27 cellular contexts compared by ENCODE assay signal in the genomic region with DNA sequence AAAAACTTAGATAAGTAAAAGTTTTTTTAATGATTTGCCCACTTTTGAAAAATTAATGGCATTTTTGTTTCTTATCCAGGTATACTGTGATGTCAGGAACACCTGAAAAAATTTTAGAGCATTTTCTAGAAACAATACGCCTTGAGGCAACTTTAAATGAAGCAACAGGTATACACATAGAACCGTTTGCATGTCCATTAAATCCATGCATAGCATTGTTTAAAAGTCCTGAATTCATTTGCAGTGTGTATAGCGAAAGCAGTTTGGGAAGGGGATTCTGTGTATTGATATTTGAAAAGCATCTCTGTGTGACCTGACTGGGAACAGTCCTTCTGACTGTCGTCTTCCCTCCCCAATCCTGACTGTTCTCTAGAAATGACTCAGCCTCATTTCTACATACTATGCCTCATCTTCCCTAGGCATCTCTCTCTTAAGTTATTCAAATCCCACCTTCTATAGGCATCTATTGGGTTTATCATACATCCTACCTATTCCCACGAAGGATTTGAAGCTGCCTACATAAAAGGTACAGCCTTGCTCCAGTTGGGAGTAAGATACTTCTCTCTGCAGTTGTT.
DNase-seq lines count a peak whose midpoint lies in the region; ATAC-seq and TF ChIP-seq lines count a peak whose summit lies in the region.
"Had no signal": no experiment of that assay in that cellular context is flagged by ENCODE, and none has a peak within 500 bp of the region (broad histone marks: within the 10 kb centered on the region; RNA-seq: fewer than 3 reads in every experiment).

No MANE protein-coding gene starts in this region.

- H3K27ac ChIP-seq in SK-N-SH (ENCODE audit: low read depth in 2 of 2, low read length in 1 of 2) (no peak overlapping the region; a peak in 2 of 4 replicates), RWPE1 (no peak overlapping the region), epithelial cell of prostate (peak overlapping the region; percentile 26)
- no peak overlapping the region for H3K27ac ChIP-seq in CD8-positive, alpha-beta memory T cell (ENCODE audit: low read depth, low read length)
- H3K27ac ChIP-seq: 22Rv1, BLaER1, pancreas, upper lobe of right lung had no signal

- H3K4me1 ChIP-seq in SK-N-SH (ENCODE audit: control insufficient read depth in 1 of 2, insufficient read depth in 2 of 2, low read depth in 1 of 2, low read length in 1 of 2): no peaks in the 10 kb centered on the region; a peak in 2 of 4 replicates
- H3K4me1 ChIP-seq in CD8-positive, alpha-beta memory T cell (ENCODE audit: insufficient read depth, low read length): no peaks in the 10 kb centered on the region
- H3K4me1 ChIP-seq: BLaER1, pancreas, Peyer's patch had no signal

- H3K9ac ChIP-seq in SK-N-SH: no peak overlapping the region
- H3K9ac ChIP-seq: BLaER1 had no signal

- peaks cover 10 to 28% of the 10 kb centered on the region in 2 donors for H3K27me3 Mint-ChIP-seq in CD8-positive, alpha-beta memory T cell

- H3K79me2 ChIP-seq in SK-N-SH (ENCODE audit: insufficient read depth): no peaks in the 10 kb centered on the region

- H3K4me1 Mint-ChIP-seq in stimulated activated effector memory CD8-positive, alpha-beta T cell treated with anti-CD3 and anti-CD28 coated beads, Interleukin-12 subunit alpha, Interleukin-12 subunit beta, amount 100 ng/mL, for 72 hours: no peaks in the 10 kb centered on the region
- H3K4me1 Mint-ChIP-seq in CD8-positive, alpha-beta memory T cell: no peaks in the 10 kb centered on the region
- H3K4me1 Mint-ChIP-seq: activated naive CD8-positive, alpha-beta T cell treated with anti-CD3 and anti-CD28 coated beads, Interleukin-2, amount 50 U/mL, for 24 hours; immature natural killer cell; natural killer cell had no signal

- H3K4me3 Mint-ChIP-seq in stimulated activated effector memory CD8-positive, alpha-beta T cell treated with anti-CD3 and anti-CD28 coated beads, Interleukin-12 subunit alpha, Interleukin-12 subunit beta, amount 100 ng/mL, for 72 hours: no peak overlapping the region
- H3K4me3 Mint-ChIP-seq in CD8-positive, alpha-beta memory T cell: no peak overlapping the region
- H3K4me3 Mint-ChIP-seq: activated naive CD8-positive, alpha-beta T cell treated with anti-CD3 and anti-CD28 coated beads, Interleukin-2, amount 50 U/mL, for 24 hours; GM23338; immature natural killer cell; natural killer cell; stimulated activated naive CD8-positive, alpha-beta T cell treated with anti-CD3 and anti-CD28 coated beads, Interleukin-15, Interleukin-2, amounts not matched to agents 100 ng/mL and 50 ng/mL, for 24 hours had no signal

- H3K9me2 ChIP-seq in SK-N-SH: no peaks in the 10 kb centered on the region

- H3K36me3 ChIP-seq in SK-N-SH (replicated peaks in 1 of 2; ENCODE audit: control insufficient read depth in 1 of 2, insufficient read depth in 2 of 2, low read length in 1 of 2): no peaks in the 10 kb centered on the region
- no peaks in the 10 kb centered on the region for H3K36me3 ChIP-seq in CD8-positive, alpha-beta memory T cell (ENCODE audit: insufficient read depth, low read length)
- H3K36me3 ChIP-seq: BLaER1, pancreas, Peyer's patch, upper lobe of right lung had no signal

- no peak for TF ChIP-seq CTCF in SK-N-SH (IDR thresholded peaks at IDR 0.05)
- TF ChIP-seq CTCF in RWPE1 (conservative IDR thresholded peaks at IDR 0.05; ENCODE audit: low read depth): no peak

- no peak for DNase-seq in SK-N-SH
- DNase-seq in RWPE1 (ENCODE audit: low spot score): peak; percentile 38
- DNase-seq in epithelial cell of prostate (ENCODE audit: low read depth, low spot score): no peak
- no peak for DNase-seq in stimulated activated effector memory CD8-positive, alpha-beta T cell treated with anti-CD3 and anti-CD28 coated beads, Interleukin-12 subunit alpha, Interleukin-12 subunit beta, amount 100 ng/mL, for 72 hours (ENCODE audit: low spot score in 2 of 2)
- no peak for DNase-seq in CD8-positive, alpha-beta memory T cell
- no peak for DNase-seq in foreskin melanocyte
- DNase-seq: activated CD4-positive, alpha-beta T cell treated with anti-CD3 and anti-CD28 coated beads for 48 hours; activated CD8-positive, alpha-beta memory T cell treated with anti-CD3 and anti-CD28 coated beads, Interleukin-2, amount 50 U/mL, for 4 hours; activated effector memory CD4-positive, alpha-beta T cell treated with Interleukin-2 at 50 U/mL for 16 hours; activated naive CD8-positive, alpha-beta T cell treated with anti-CD3 and anti-CD28 coated beads, Interleukin-2, amount 50 U/mL, for 24 hours; effector CD8-positive, alpha-beta T cell; GF-D8; immature natural killer cell; natural killer cell; NCI-H1436 treated with DMSO at 0.1 percent for 48 hours; Peyer's patch; stimulated activated CD4-positive, alpha-beta T cell treated with anti-CD3 and anti-CD28 coated beads, Interleukin-2, amount 100 ng/mL, for 24 hours; upper lobe of right lung had no signal

- no peak overlapping the region for H3K4me2 ChIP-seq in SK-N-SH
- H3K4me2 ChIP-seq: BLaER1, GM23338 had no signal

- H3K36me3 Mint-ChIP-seq in stimulated activated effector memory CD8-positive, alpha-beta T cell treated with anti-CD3 and anti-CD28 coated beads, Interleukin-12 subunit alpha, Interleukin-12 subunit beta, amount 100 ng/mL, for 72 hours: no peaks in the 10 kb centered on the region
- no peaks in the 10 kb centered on the region for H3K36me3 Mint-ChIP-seq in CD8-positive, alpha-beta memory T cell
- H3K36me3 Mint-ChIP-seq: immature natural killer cell, natural killer cell had no signal

- H3K4me3 ChIP-seq in SK-N-SH (ENCODE audit: low read depth in 2 of 2, low read length in 1 of 2): no peak overlapping the region
- no peak overlapping the region for H3K4me3 ChIP-seq in CD8-positive, alpha-beta memory T cell (ENCODE audit: low read length)
- H3K4me3 ChIP-seq: BLaER1, GM12878, GM23338, heart right ventricle, pancreas, Peyer's patch, upper lobe of right lung had no signal

- no peak for TF ChIP-seq RAD21 in SK-N-SH (IDR thresholded peaks at IDR 0.05; ENCODE audit: low read length)

- POLR2A ChIA-PET in SK-N-SH (lab: Yijun Ruan, JAX): no interaction called here
- POLR2A ChIA-PET in RWPE1 (lab: Yijun Ruan, JAX; ENCODE audit: low non-redundant PET): no interaction called here
- POLR2A ChIA-PET in CD8-positive, alpha-beta memory T cell (lab: Charles Lee): no interaction called here

- CTCF ChIA-PET in SK-N-SH (lab: Yijun Ruan, JAX): interaction anchor here (1.1 kb wide), 1 partner anchor 183 kb away, joined by 3 read pairs; no protein-coding TSS in a partner anchor
- CTCF ChIA-PET in RWPE1 (lab: Yijun Ruan, JAX): interaction anchor here (0.6 kb wide), 1 partner anchor 728 kb away, joined by 4 read pairs; no protein-coding TSS in a partner anchor
- CTCF ChIA-PET in CD8-positive, alpha-beta memory T cell (lab: Charles Lee): no interaction called here

- H4K20me1 ChIP-seq in SK-N-SH (ENCODE audit: insufficient read depth): no peaks in the 10 kb centered on the region
- H4K20me1 ChIP-seq: BLaER1 had no signal

- H3F3A ChIP-seq in SK-N-SH (replicated peaks; ENCODE audit: insufficient read depth): no peaks in the 10 kb centered on the region

- no peak overlapping the region for H3K27ac Mint-ChIP-seq in stimulated activated effector memory CD8-positive, alpha-beta T cell treated with anti-CD3 and anti-CD28 coated beads, Interleukin-12 subunit alpha, Interleukin-12 subunit beta, amount 100 ng/mL, for 72 hours
- H3K27ac Mint-ChIP-seq in CD8-positive, alpha-beta memory T cell: no peak overlapping the region
- H3K27ac Mint-ChIP-seq: activated naive CD8-positive, alpha-beta T cell treated with anti-CD3 and anti-CD28 coated beads, Interleukin-2, amount 50 U/mL, for 24 hours; immature natural killer cell; natural killer cell; stimulated activated naive CD8-positive, alpha-beta T cell treated with anti-CD3 and anti-CD28 coated beads, Interleukin-15, Interleukin-2, amounts not matched to agents 100 ng/mL and 50 ng/mL, for 24 hours had no signal

- H3K9me3 ChIP-seq in SK-N-SH: no peaks in the 10 kb centered on the region
- H3K9me3 ChIP-seq in CD8-positive, alpha-beta memory T cell (ENCODE audit: low read length): no peaks in the 10 kb centered on the region
- H3K9me3 ChIP-seq: BLaER1, heart right ventricle, pancreas, Peyer's patch, upper lobe of right lung had no signal

- peak overlapping the region; percentile 55; the same call in 1 of the 2 replicates for H2AFZ ChIP-seq in SK-N-SH (ENCODE audit: low read depth)

- no peaks in the 10 kb centered on the region for H3K27me3 ChIP-seq in SK-N-SH (ENCODE audit: insufficient read depth)
- no peaks in the 10 kb centered on the region for H3K27me3 ChIP-seq in CD8-positive, alpha-beta memory T cell (ENCODE audit: insufficient read depth, low read length, poor library complexity, severe bottlenecking)
- H3K27me3 ChIP-seq: BLaER1, heart right ventricle, pancreas, Peyer's patch, upper lobe of right lung had no signal

- ATAC-seq in SK-N-SH treated with all-trans-retinoic acid at 6 μM for 48 hours (no peak), HG02852 (IDR thresholded peaks at IDR 0.05; ENCODE audit: unreplicated experiment) (no peak)
- peak; percentile 42 for ATAC-seq in stimulated activated effector memory CD8-positive, alpha-beta T cell treated with anti-CD3 and anti-CD28 coated beads, Interleukin-12 subunit alpha, Interleukin-12 subunit beta, amount 100 ng/mL, for 72 hours
- ATAC-seq: activated naive CD8-positive, alpha-beta T cell treated with anti-CD3 and anti-CD28 coated beads, Interleukin-2, amount 50 U/mL, for 24 hours; GM12878; natural killer cell had no signal

- H3K9me3 Mint-ChIP-seq in stimulated activated effector memory CD8-positive, alpha-beta T cell treated with anti-CD3 and anti-CD28 coated beads, Interleukin-12 subunit alpha, Interleukin-12 subunit beta, amount 100 ng/mL, for 72 hours: no peaks in the 10 kb centered on the region
- no peaks in the 10 kb centered on the region for H3K9me3 Mint-ChIP-seq in CD8-positive, alpha-beta memory T cell
- H3K9me3 Mint-ChIP-seq: activated naive CD8-positive, alpha-beta T cell treated with anti-CD3 and anti-CD28 coated beads, Interleukin-2, amount 50 U/mL, for 24 hours; GM23338; natural killer cell; stimulated activated naive CD8-positive, alpha-beta T cell treated with anti-CD3 and anti-CD28 coated beads, Interleukin-15, Interleukin-2, amounts not matched to agents 100 ng/mL and 50 ng/mL, for 24 hours had no signal

- TF ChIP-seq EP300 in SK-N-SH (IDR thresholded peaks at IDR 0.05; ENCODE audit: borderline replicate concordance in 1 of 2, low read depth in 1 of 2, low read length in 1 of 2): no peak

- 72% methylated on average over 4 of the region's 5 CpGs for WGBS in SK-N-SH (ENCODE audit: low lambda C conversion rate)

TF ChIP-seq in SK-N-SH, 30 proteins besides CTCF, POLR2A, EP300 and RAD21 (continues in another document):
- TF ChIP-seq FOXM1 (IDR thresholded peaks at IDR 0.05; ENCODE audit: low read depth): no peak

TF ChIP-seq in SK-N-SH treated with all-trans-retinoic acid at 6 μM for 48 hours, 23 proteins besides CTCF, POLR2A, EP300 and RAD21 (continues in another document):
- no peak for TF ChIP-seq ZNF8 (CRISPR knock-in tag; IDR thresholded peaks at IDR 0.05)
- no peak for TF ChIP-seq GLIS3 (CRISPR knock-in tag; IDR thresholded peaks at IDR 0.05)
- TF ChIP-seq CSDC2 (CRISPR knock-in tag; IDR thresholded peaks at IDR 0.05): no peak
